Comparison of ENCODE assay signal across 2 cellular contexts in genomic region chr4:38965866-38966265, GRCh38.
TF ChIP-seq lines count a peak whose summit lies in the region.

No MANE protein-coding gene starts in this region.

TF ChIP-seq in liver, 16 proteins besides CTCF, POLR2A, EP300 and RAD21 (continued from another document):
- TF ChIP-seq REST (IDR thresholded peaks at IDR 0.05) (no peak), HNF4G (IDR thresholded peaks at IDR 0.05) (no peak), HNF4A (conservative IDR thresholded peaks at IDR 0.05) (no peak), ZBTB33 (IDR thresholded peaks at IDR 0.05) (no peak), GABPA (IDR thresholded peaks at IDR 0.05 in 1 of 2, conservative IDR thresholded peaks at IDR 0.05 in 1 of 2) (no peak), NR2F2 (IDR thresholded peaks at IDR 0.05) (no peak), TAF1 (conservative IDR thresholded peaks at IDR 0.05) (no peak), JUND (IDR thresholded peaks at IDR 0.05) (no peak), YY1 (IDR thresholded peaks at IDR 0.05) (no peak), EGR1 (IDR thresholded peaks at IDR 0.05; ENCODE audit: low read depth in 2 of 2) (no peak), FOXA2 (IDR thresholded peaks at IDR 0.05) (no peak), ATF3 (IDR thresholded peaks at IDR 0.05) (no peak), MAX (IDR thresholded peaks at IDR 0.05) (no peak), SP1 (IDR thresholded peaks at IDR 0.05) (no peak)

TF ChIP-seq in HepG2, 621 proteins besides CTCF, POLR2A, EP300 and RAD21 (continued from another document):
- TF ChIP-seq REST (IDR thresholded peaks at IDR 0.05; ENCODE audit: borderline replicate concordance in 1 of 2, low read depth in 1 of 2, low read length in 2 of 2): no peak
TF ChIP-seq in HepG2: peak in this region for 0.
